ENCODE assay signal across 23 cellular contexts in genomic region chr16:49514391-49514980, GRCh38.
DNase-seq lines count a peak whose midpoint lies in the region; ATAC-seq and TF ChIP-seq lines count a peak whose summit lies in the region.
"Had no signal": no experiment of that assay in that cellular context is flagged by ENCODE, and none has a peak within 500 bp of the region (broad histone marks: within the 10 kb centered on the region; RNA-seq: fewer than 3 reads in every experiment).

No MANE protein-coding gene starts in this region.

- POLR2A ChIA-PET in activated CD4-positive, alpha-beta memory T cell treated with anti-CD3 and anti-CD28 coated beads, Interleukin-2, amount 10 ng/mL, durations not matched to agents 7 days and 5 days (lab: Charles Lee), result no interaction called here

- WGBS in stomach, 5 donors, result 37 to 72% (median 47%) methylated on average over 13 to 19 of the region's 19 CpGs

- H3K4me1 ChIP-seq in lower lobe of right lung (no peaks in the 10 kb centered on the region), stomach (peaks cover 0 to 16% (median 5%) of the 10 kb centered on the region in 4 donors)
- H3K4me1 ChIP-seq: A549 had no signal

- intact Hi-C loops in lower lobe of right lung (cut with DNase I), result no loop called here
- intact Hi-C loops in stomach (cut with DNase I; ENCODE audit: low total_unique reads), result no loop called here

- H3K27me3 ChIP-seq in WERI-Rb-1 (ENCODE audit: insufficient read depth, low read depth, severe bottlenecking), result no peaks in the 10 kb centered on the region
- no peaks in the 10 kb centered on the region for H3K27me3 ChIP-seq in lower lobe of right lung (ENCODE audit: low read depth)
- no peaks in the 10 kb centered on the region for H3K27me3 ChIP-seq in stomach

- H3K27ac ChIP-seq in WERI-Rb-1, result no peak overlapping the region
- H3K27ac ChIP-seq in lower lobe of right lung, result no peak overlapping the region
- no peak overlapping the region for H3K27ac ChIP-seq in stomach
- H3K27ac ChIP-seq: A549, SK-N-MC had no signal

- TF ChIP-seq EP300 in stomach (IDR thresholded peaks at IDR 0.05), result no peak

- no peaks in the 10 kb centered on the region for H3K9me3 Mint-ChIP-seq in activated CD4-positive, alpha-beta memory T cell treated with anti-CD3 and anti-CD28 coated beads, Interleukin-2, amount 10 ng/mL, durations not matched to agents 7 days and 5 days
- H3K9me3 Mint-ChIP-seq: CD8-positive, alpha-beta memory T cell; T-cell had no signal

- no peak for TF ChIP-seq POLR2A in stomach (IDR thresholded peaks at IDR 0.05)

- CTCF ChIA-PET in activated CD4-positive, alpha-beta memory T cell treated with anti-CD3 and anti-CD28 coated beads, Interleukin-2, amount 10 ng/mL, durations not matched to agents 7 days and 5 days (lab: Charles Lee), result no interaction called here

- no peak overlapping the region for H3K4me3 Mint-ChIP-seq in activated CD4-positive, alpha-beta memory T cell treated with anti-CD3 and anti-CD28 coated beads, Interleukin-2, amount 10 ng/mL, durations not matched to agents 7 days and 5 days
- H3K4me3 Mint-ChIP-seq: CD8-positive, alpha-beta memory T cell; T-cell had no signal

- H3K36me3 ChIP-seq in WERI-Rb-1, result no peaks in the 10 kb centered on the region
- H3K36me3 ChIP-seq in lower lobe of right lung, result no peaks in the 10 kb centered on the region
- H3K36me3 ChIP-seq in stomach, result no peaks in the 10 kb centered on the region

- H3K4me3 ChIP-seq in WERI-Rb-1 (ENCODE audit: low read depth, low read length) (no peak overlapping the region), lower lobe of right lung (no peak overlapping the region), stomach (no peak overlapping the region)
- H3K4me3 ChIP-seq: A549, GM12878, SK-N-MC had no signal

- TF ChIP-seq CTCF in WERI-Rb-1 (IDR thresholded peaks at IDR 0.05; ENCODE audit: low read depth, low read length) (no peak), lower lobe of right lung (IDR thresholded peaks at IDR 0.05) (no peak), stomach (IDR thresholded peaks at IDR 0.05) (no peak)

- H3K36me3 Mint-ChIP-seq in activated CD4-positive, alpha-beta memory T cell treated with anti-CD3 and anti-CD28 coated beads, Interleukin-2, amount 10 ng/mL, durations not matched to agents 7 days and 5 days (ENCODE audit: low read depth), result no peaks in the 10 kb centered on the region
- H3K36me3 Mint-ChIP-seq: CD8-positive, alpha-beta memory T cell; T-cell had no signal

- no peaks in the 10 kb centered on the region for H3K27me3 Mint-ChIP-seq in activated CD4-positive, alpha-beta memory T cell treated with anti-CD3 and anti-CD28 coated beads, Interleukin-2, amount 10 ng/mL, durations not matched to agents 7 days and 5 days
- H3K27me3 Mint-ChIP-seq: CD8-positive, alpha-beta memory T cell; T-cell had no signal

- DNase-seq in NCI-H2171 treated with DMSO at 0.1 percent for 48 hours (lab: John Stamatoyannopoulos, UW) (peak; percentile 44), NCI-H2171 (lab: John Stamatoyannopoulos, UW) (no peak), WERI-Rb-1 (peak; percentile 40), lower lobe of right lung (peak; percentile 25), stomach (peak; percentile 30)
- no peak for DNase-seq in activated CD4-positive, alpha-beta memory T cell treated with anti-CD3 and anti-CD28 coated beads, Interleukin-2, amount 10 ng/mL, durations not matched to agents 7 days and 5 days
- DNase-seq: C1 segment of cervical spinal cord; CD8-positive, alpha-beta memory T cell; GDM1; GOT3; MM.1S; NCI-H1092; NCI-H187; NCI-H2107; NCI-H226; NCI-H526 treated with DMSO at 0.1 percent for 48 hours; SHP77; T-cell had no signal

- ATAC-seq in lower lobe of right lung, result no peak
- ATAC-seq in GM18870 (IDR thresholded peaks at IDR 0.05; ENCODE audit: unreplicated experiment), result no peak
- no peak for ATAC-seq in GM21360 (IDR thresholded peaks at IDR 0.05; ENCODE audit: unreplicated experiment)
- ATAC-seq: A549, GM12878, T-cell had no signal

- H3K27ac Mint-ChIP-seq in activated CD4-positive, alpha-beta memory T cell treated with anti-CD3 and anti-CD28 coated beads, Interleukin-2, amount 10 ng/mL, durations not matched to agents 7 days and 5 days, result no peak overlapping the region
- H3K27ac Mint-ChIP-seq: CD8-positive, alpha-beta memory T cell; T-cell had no signal

- H3K4me1 Mint-ChIP-seq in activated CD4-positive, alpha-beta memory T cell treated with anti-CD3 and anti-CD28 coated beads, Interleukin-2, amount 10 ng/mL, durations not matched to agents 7 days and 5 days, result no peaks in the 10 kb centered on the region
- H3K4me1 Mint-ChIP-seq: CD8-positive, alpha-beta memory T cell; T-cell had no signal

- no peaks in the 10 kb centered on the region for H3K9me3 ChIP-seq in WERI-Rb-1 (ENCODE audit: severe bottlenecking)
- H3K9me3 ChIP-seq in lower lobe of right lung, result no peaks in the 10 kb centered on the region
- no peaks in the 10 kb centered on the region for H3K9me3 ChIP-seq in stomach
- H3K9me3 ChIP-seq: A549 had no signal

Comparison
In these comparisons a context has a peak if more than half of its experiments do, and no peak if none do; other contexts are left out.
1. DNase-seq: peak in NCI-H2171 treated with DMSO at 0.1 percent for 48 hours (single experiment), WERI-Rb-1 (single experiment), lower lobe of right lung (single experiment) and stomach (single experiment); none in NCI-H2171 (single experiment) and activated CD4-positive, alpha-beta memory T cell treated with anti-CD3 and anti-CD28 coated beads, Interleukin-2, amount 10 ng/mL, durations not matched to agents 7 days and 5 days (single experiment).